In genomic region chr5:14635656-14636055, GRCh38 we compare ENCODE assay signal across 5 cellular contexts.
"Had no signal": no experiment of that assay in that cellular context is flagged by ENCODE, and none has a peak within 500 bp of the region (broad histone marks: within the 10 kb centered on the region; RNA-seq: fewer than 3 reads in every experiment).

No MANE protein-coding gene starts in this region.

- H3K9me3 Mint-ChIP-seq: GM23338, H9 had no signal

- H3K4me3 Mint-ChIP-seq: GM23338, H9, IgD-negative memory B cell had no signal

- H3K4me1 Mint-ChIP-seq: GM23338, H9, IgD-negative memory B cell had no signal

- H3K36me3 Mint-ChIP-seq: IgD-negative memory B cell had no signal

- DNase-seq: H9, HCEC 1CT had no signal

- H3K27ac Mint-ChIP-seq: GM23338, H9, IgD-negative memory B cell had no signal

- ATAC-seq: GM23338, HepG2 had no signal

- H3K27me3 Mint-ChIP-seq: IgD-negative memory B cell had no signal
